21 cellular contexts compared by ENCODE assay signal in genomic region chr3:76566904-76567303, GRCh38.
DNase-seq lines count a peak whose midpoint lies in the region; ATAC-seq, FAIRE-seq and TF ChIP-seq lines count a peak whose summit lies in the region.
"Had no signal": no experiment of that assay in that cellular context is flagged by ENCODE, and none has a peak within 500 bp of the region (broad histone marks: within the 10 kb centered on the region; RNA-seq: fewer than 3 reads in every experiment).

No MANE protein-coding gene starts in this region.

- no peaks in the 10 kb centered on the region for H3K27me3 ChIP-seq in IMR-90 (ENCODE audit: control insufficient read depth, insufficient read depth, low read length)

- no peak overlapping the region for H3K4me3 Mint-ChIP-seq in activated T-cell treated with anti-CD3 and anti-CD28 coated beads, Interleukin-2, amount 50 U/mL, for 24 hours
- H3K4me3 Mint-ChIP-seq: B cell; CD14-positive monocyte; CD4-positive, alpha-beta memory T cell; CD4-positive, CD25-positive, alpha-beta regulatory T cell had no signal

- no peaks in the 10 kb centered on the region for H3K27me3 Mint-ChIP-seq in activated T-cell treated with anti-CD3 and anti-CD28 coated beads, Interleukin-2, amount 50 U/mL, for 24 hours
- H3K27me3 Mint-ChIP-seq: B cell; CD4-positive, alpha-beta memory T cell; CD4-positive, CD25-positive, alpha-beta regulatory T cell; CD8-positive, alpha-beta memory T cell had no signal

- H3K9ac ChIP-seq in IMR-90 (ENCODE audit: low read depth, low read length), result no peak overlapping the region

- H3K27ac Mint-ChIP-seq in activated T-cell treated with anti-CD3 and anti-CD28 coated beads, Interleukin-2, amount 50 U/mL, for 24 hours, result no peak overlapping the region
- H3K27ac Mint-ChIP-seq: B cell; CD14-positive monocyte; CD4-positive, alpha-beta memory T cell; CD4-positive, CD25-positive, alpha-beta regulatory T cell; CD8-positive, alpha-beta memory T cell had no signal

- no peak overlapping the region for H3K4me2 ChIP-seq in A549
- no peak overlapping the region for H3K4me2 ChIP-seq in IMR-90 (ENCODE audit: low read depth, low read length)

- H4K8ac ChIP-seq in IMR-90 (ENCODE audit: low read depth in 2 of 2, low read length in 2 of 2), result no peak overlapping the region

- H3K27ac ChIP-seq in 22Rv1 (peak overlapping the region; percentile 74), A549 (no peak overlapping the region), IMR-90 (ENCODE audit: insufficient read depth, low read length) (no peak overlapping the region)

- ATAC-seq in A549 (no peak), IMR-90 (ENCODE audit: low read depth) (no peak), HG03108 (IDR thresholded peaks at IDR 0.05; ENCODE audit: unreplicated experiment) (no peak)
- ATAC-seq: GM12878 had no signal

- in situ Hi-C loops in IMR-90 (cut with MboI; ENCODE audit: low sequenced_read_pairs), result no loop called here

- H3K4me3 ChIP-seq in A549 (no peak overlapping the region), IMR-90 (ENCODE audit: insufficient read depth, low read depth, low read length) (no peak overlapping the region)
- H3K4me3 ChIP-seq: GM12878 had no signal

- H3K9me3 ChIP-seq in A549, result peaks cover 3% of the 10 kb centered on the region; the same call in 1 of the 3 replicates
- no peaks in the 10 kb centered on the region for H3K9me3 ChIP-seq in IMR-90 (ENCODE audit: control insufficient read depth, insufficient read depth, low read length)

- H2BK120ac ChIP-seq in IMR-90 (ENCODE audit: low read depth, low read length), result no peak overlapping the region

- no peaks in the 10 kb centered on the region for H4K20me1 ChIP-seq in IMR-90 (ENCODE audit: insufficient read depth, low read length)

- H3K23ac ChIP-seq in IMR-90 (ENCODE audit: low read depth, low read length), result no peak overlapping the region

- no peak overlapping the region for H2AK9ac ChIP-seq in IMR-90 (replicated peaks; ENCODE audit: low read depth, low read length, poor library complexity)

- H2BK15ac ChIP-seq in IMR-90 (ENCODE audit: low read depth, low read length), result no peak overlapping the region

- no peaks in the 10 kb centered on the region for H3K79me1 ChIP-seq in IMR-90 (ENCODE audit: low read depth in 1 of 2, low read length in 2 of 2)

- H3K36me3 Mint-ChIP-seq in activated T-cell treated with anti-CD3 and anti-CD28 coated beads, Interleukin-2, amount 50 U/mL, for 24 hours (ENCODE audit: low read depth), result no peaks in the 10 kb centered on the region
- H3K36me3 Mint-ChIP-seq: CD14-positive monocyte; CD4-positive, alpha-beta memory T cell; CD4-positive, CD25-positive, alpha-beta regulatory T cell; CD8-positive, alpha-beta memory T cell had no signal

- WGBS in A549 (ENCODE audit: missing lambda C conversion rate), result 11% methylated on average over 4 of the region's 4 CpGs
- no CpG with 5 or more reads among the region's 4 CpGs for WGBS in IMR-90 (ENCODE audit: extremely low coverage in 2 of 2, insufficient read length in 1 of 2), 2 experiments

- TF ChIP-seq POLR2A in A549 (IDR thresholded peaks at IDR 0.05; ENCODE audit: low read length) (no peak), IMR-90 (IDR thresholded peaks at IDR 0.05; ENCODE audit: low read depth, low read length) (no peak)

- H3K14ac ChIP-seq in IMR-90 (replicated peaks; ENCODE audit: low read depth, low read length), result no peak overlapping the region

- H3K4ac ChIP-seq in IMR-90 (ENCODE audit: low read depth, low read length), result no peak overlapping the region

- H4K5ac ChIP-seq in IMR-90 (ENCODE audit: low read depth, low read length), result no peak overlapping the region

- dilution Hi-C loops in IMR-90 (cut with HindIII; ENCODE audit: low sequenced_read_pairs, unreplicated experiment), result no loop called here

- no peak overlapping the region for H2AK5ac ChIP-seq in IMR-90 (ENCODE audit: low read depth, low read length)

- H3K18ac ChIP-seq in IMR-90 (ENCODE audit: low read depth, low read length), result no peak overlapping the region

- no peaks in the 10 kb centered on the region for H3K4me1 ChIP-seq in A549
- H3K4me1 ChIP-seq in IMR-90 (ENCODE audit: control insufficient read depth, insufficient read depth, low read length), result peaks cover 3% of the 10 kb centered on the region; the same call in 1 of the 2 replicates

- no peak overlapping the region for H2BK5ac ChIP-seq in IMR-90 (ENCODE audit: low read depth, low read length, poor library complexity, severe bottlenecking)

- H2BK20ac ChIP-seq in IMR-90 (ENCODE audit: low read depth, low read length), result no peak overlapping the region

- TF ChIP-seq CTCF in 22Rv1 (IDR thresholded peaks at IDR 0.05), result no peak
- no peak for TF ChIP-seq CTCF in A549 (IDR thresholded peaks at IDR 0.05)
- TF ChIP-seq CTCF in IMR-90 (conservative IDR thresholded peaks at IDR 0.05; ENCODE audit: low read depth, low read length), result no peak

- peaks cover 5% of the 10 kb centered on the region for H3K9me3 Mint-ChIP-seq in activated T-cell treated with anti-CD3 and anti-CD28 coated beads, Interleukin-2, amount 50 U/mL, for 24 hours
- H3K9me3 Mint-ChIP-seq: CD14-positive monocyte had no signal

- DNase-seq in A549 (ENCODE audit: low read depth in 1 of 2, low spot score in 1 of 2), result no peak
- DNase-seq in IMR-90, result no peak
- no peak for DNase-seq in Ammon's horn (ENCODE audit: low spot score)
- DNase-seq in activated T-cell treated with anti-CD3 and anti-CD28 coated beads, Interleukin-2, amount 50 U/mL, for 24 hours, result no peak
- DNase-seq: ACHN; CD4-positive, alpha-beta memory T cell; CD4-positive, CD25-positive, alpha-beta regulatory T cell; CD8-positive, alpha-beta memory T cell; COR-L47; DMS 273 treated with DMSO at 0.1 percent for 48 hours; DMS79; DND-41; EL; GDM1 had no signal

- TF ChIP-seq EP300 in A549 (IDR thresholded peaks at IDR 0.05), result no peak

- POLR2A ChIA-PET in A549 (lab: Yijun Ruan, JAX) (no interaction called here), IMR-90 (lab: Charles Lee; ENCODE audit: unreplicated experiment) (no interaction called here)

- no peak overlapping the region for H4K91ac ChIP-seq in IMR-90 (ENCODE audit: insufficient read depth, low read depth, low read length)

- H3K4me1 Mint-ChIP-seq in activated T-cell treated with anti-CD3 and anti-CD28 coated beads, Interleukin-2, amount 50 U/mL, for 24 hours (ENCODE audit: low read depth), result no peaks in the 10 kb centered on the region
- H3K4me1 Mint-ChIP-seq: B cell; CD14-positive monocyte; CD4-positive, alpha-beta memory T cell; CD4-positive, CD25-positive, alpha-beta regulatory T cell; CD8-positive, alpha-beta memory T cell had no signal

- no peak overlapping the region for H3K56ac ChIP-seq in IMR-90 (ENCODE audit: extremely low read depth, insufficient read depth, low read length)

- TF ChIP-seq RAD21 in A549 (conservative IDR thresholded peaks at IDR 0.05 in 1 of 2, IDR thresholded peaks at IDR 0.05 in 1 of 2) (no peak), IMR-90 (IDR thresholded peaks at IDR 0.05; ENCODE audit: low read length) (no peak)

- H3K9me1 ChIP-seq in IMR-90 (ENCODE audit: insufficient read depth, low read length), result 0 out of 2 replicates have a peak, but pooled peaks cover under 1% of the 10 kb centered on the region

- BruUV-seq in IMR-90 (replicated peaks; lab: Mats Ljungman, UMichigan), result no TSS peak

- CTCF ChIA-PET in A549 (lab: Yijun Ruan, JAX), result no interaction called here
- CTCF ChIA-PET in IMR-90 (lab: Yijun Ruan, JAX), result interaction anchor here (0.6 to 1.1 kb wide), 2 partner anchors 162 to 254 kb away, joined by 3 read pairs; no protein-coding TSS in a partner anchor

- FAIRE-seq in A549 (lab: Jason Lieb, UNC), result no peak
- FAIRE-seq: GM12878, GM12892, GM18507 had no signal

- H3K36me3 ChIP-seq in IMR-90 (ENCODE audit: control insufficient read depth, insufficient read depth, low read length), result no peaks in the 10 kb centered on the region

- intact Hi-C loops in IMR-90 (cut with micrococcal nuclease), result loop anchor here (5.0 kb wide), 1 partner anchor 750 kb away; no protein-coding TSS in a partner anchor

- no peak overlapping the region for H2AFZ ChIP-seq in IMR-90 (replicated peaks; ENCODE audit: low read length, poor library complexity)

TF ChIP-seq in A549, 52 proteins besides CTCF, POLR2A, EP300 and RAD21 (continues in another document):
- TF ChIP-seq HOXA7 (CRISPR knock-in tag; IDR thresholded peaks at IDR 0.05) (no peak), CEBPB (IDR thresholded peaks at IDR 0.05) (no peak)

TF ChIP-seq in IMR-90, 13 proteins besides CTCF, POLR2A, EP300 and RAD21:
- TF ChIP-seq MXI1 (IDR thresholded peaks at IDR 0.05; ENCODE audit: borderline replicate concordance, low read depth, low read length), result no peak
- no peak for TF ChIP-seq SMC3 (IDR thresholded peaks at IDR 0.05; ENCODE audit: low read depth, low read length)
- TF ChIP-seq FOS (IDR thresholded peaks at IDR 0.05; ENCODE audit: low read depth, low read length), result no peak
- TF ChIP-seq CHD1 (IDR thresholded peaks at IDR 0.05; ENCODE audit: low read depth, low read length), result no peak
- TF ChIP-seq RCOR1 (IDR thresholded peaks at IDR 0.05; ENCODE audit: insufficient replicate concordance, low read length), result no peak
- no peak for TF ChIP-seq ELK1 (IDR thresholded peaks at IDR 0.05; ENCODE audit: borderline replicate concordance, low read depth, low read length)
- TF ChIP-seq MAFK (IDR thresholded peaks at IDR 0.05; ENCODE audit: low read depth, low read length), result peak; percentile 52
